Comparison of ENCODE assay signal across 17 cellular contexts in the genomic region with DNA sequence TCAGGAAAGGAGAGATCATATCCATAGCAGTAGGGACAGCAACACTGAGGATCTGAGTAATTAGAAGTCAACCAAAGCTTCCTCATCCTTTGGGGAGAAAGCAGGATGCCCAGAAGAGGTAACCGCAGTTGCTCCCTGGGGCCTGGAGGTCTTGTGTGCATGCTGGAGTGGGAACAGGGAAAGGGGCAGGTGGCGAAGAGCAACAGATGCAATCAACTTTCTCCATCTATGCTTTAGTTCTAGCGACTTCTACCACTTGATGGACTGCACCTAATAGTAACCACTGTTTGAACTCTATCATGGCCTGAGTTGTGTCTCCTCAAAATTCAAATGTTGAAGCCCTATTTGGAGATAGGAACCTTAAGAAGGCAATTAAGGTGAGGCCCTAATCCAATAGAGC.
DNase-seq lines count a peak whose midpoint lies in the region; ATAC-seq and TF ChIP-seq lines count a peak whose summit lies in the region.
"Had no signal": no experiment of that assay in that cellular context is flagged by ENCODE, and none has a peak within 500 bp of the region (broad histone marks: within the 10 kb centered on the region; RNA-seq: fewer than 3 reads in every experiment).

No MANE protein-coding gene starts in this region.

- H3K4me3 Mint-ChIP-seq in GM23338 (no peak overlapping the region), osteocyte (ENCODE audit: unreplicated experiment) (no peak overlapping the region)
- H3K4me3 Mint-ChIP-seq in activated CD8-positive, alpha-beta memory T cell treated with anti-CD3 and anti-CD28 coated beads, Interleukin-2, amount 10 ng/mL, durations not matched to agents 7 days and 5 days: no peak overlapping the region
- H3K4me3 Mint-ChIP-seq: B cell; CD4-positive, alpha-beta T cell; CD8-positive, alpha-beta T cell had no signal

- no peak for TF ChIP-seq CTCF in GM23338 (conservative IDR thresholded peaks at IDR 0.05; ENCODE audit: low read depth in 2 of 2)
- no peak for TF ChIP-seq CTCF in osteocyte (IDR thresholded peaks at IDR 0.05)

- DNase-seq in GM23338 (ENCODE audit: low spot score): no peak
- peak; percentile 16 for DNase-seq in ecto neural progenitor cell (ENCODE audit: low spot score)
- DNase-seq in osteocyte (ENCODE audit: extremely low spot score, unreplicated experiment): peak; percentile 51
- DNase-seq in H7: no peak
- no peak for DNase-seq in activated CD8-positive, alpha-beta memory T cell treated with anti-CD3 and anti-CD28 coated beads, Interleukin-2, amount 10 ng/mL, durations not matched to agents 7 days and 5 days
- DNase-seq: 8988T; AML-193; Caco-2; Calu3; CD4-positive, alpha-beta T cell; CD8-positive, alpha-beta T cell; DMS79 treated with DMSO at 0.1 percent for 48 hours; GF-D8 had no signal

- peaks cover 21% of the 10 kb centered on the region for H3K4me1 Mint-ChIP-seq in GM23338
- no peaks in the 10 kb centered on the region for H3K4me1 Mint-ChIP-seq in osteocyte (ENCODE audit: unreplicated experiment)
- H3K4me1 Mint-ChIP-seq in activated CD8-positive, alpha-beta memory T cell treated with anti-CD3 and anti-CD28 coated beads, Interleukin-2, amount 10 ng/mL, durations not matched to agents 7 days and 5 days: no peaks in the 10 kb centered on the region
- H3K4me1 Mint-ChIP-seq: B cell had no signal

- H3K79me2 ChIP-seq in GM23338 (replicated peaks; ENCODE audit: insufficient read depth): no peaks in the 10 kb centered on the region

- H3K4me3 ChIP-seq in GM23338 (no peak overlapping the region), H7 (ENCODE audit: insufficient read depth, low read depth, low read length) (no peak overlapping the region)
- H3K4me3 ChIP-seq: A549; BLaER1 treated with 17β-estradiol and CSF1 and Interleukin-3, amounts not matched to agents 10 nM and 100 nM had no signal

- H3K27me3 ChIP-seq in GM23338 (ENCODE audit: insufficient read depth) (no peaks in the 10 kb centered on the region), H7 (ENCODE audit: control insufficient read depth, insufficient read depth, low read length) (no peaks in the 10 kb centered on the region)
- H3K27me3 ChIP-seq: BLaER1 treated with 17β-estradiol and CSF1 and Interleukin-3, amounts not matched to agents 10 nM and 100 nM had no signal

- H3K36me3 ChIP-seq in GM23338 (ENCODE audit: insufficient read depth) (no peaks in the 10 kb centered on the region), H7 (replicated peaks; ENCODE audit: control insufficient read depth, insufficient read depth, low read length) (no peaks in the 10 kb centered on the region)
- H3K36me3 ChIP-seq: BLaER1 treated with 17β-estradiol and CSF1 and Interleukin-3, amounts not matched to agents 10 nM and 100 nM had no signal

- H3K36me3 Mint-ChIP-seq in GM23338 (ENCODE audit: low read depth) (no peaks in the 10 kb centered on the region), osteocyte (ENCODE audit: unreplicated experiment) (no peaks in the 10 kb centered on the region)
- H3K36me3 Mint-ChIP-seq in activated CD8-positive, alpha-beta memory T cell treated with anti-CD3 and anti-CD28 coated beads, Interleukin-2, amount 10 ng/mL, durations not matched to agents 7 days and 5 days: no peaks in the 10 kb centered on the region
- H3K36me3 Mint-ChIP-seq: CD8-positive, alpha-beta T cell had no signal

- H2AFZ ChIP-seq in GM23338: no peak overlapping the region

- H3K9me3 Mint-ChIP-seq in GM23338: no peaks in the 10 kb centered on the region
- H3K9me3 Mint-ChIP-seq in osteocyte (ENCODE audit: unreplicated experiment): peaks cover 5% of the 10 kb centered on the region
- H3K9me3 Mint-ChIP-seq in activated CD8-positive, alpha-beta memory T cell treated with anti-CD3 and anti-CD28 coated beads, Interleukin-2, amount 10 ng/mL, durations not matched to agents 7 days and 5 days (ENCODE audit: low read depth): no peaks in the 10 kb centered on the region
- H3K9me3 Mint-ChIP-seq: CD4-positive, alpha-beta T cell; CD8-positive, alpha-beta T cell had no signal

- CTCF ChIA-PET in activated CD8-positive, alpha-beta memory T cell treated with anti-CD3 and anti-CD28 coated beads, Interleukin-2, amount 10 ng/mL, durations not matched to agents 7 days and 5 days (lab: Charles Lee): no interaction called here

- ATAC-seq in GM23338: no peak
- ATAC-seq in activated CD8-positive, alpha-beta memory T cell treated with anti-CD3 and anti-CD28 coated beads, Interleukin-2, amount 10 ng/mL, durations not matched to agents 7 days and 5 days: no peak
- ATAC-seq: A549; CD8-positive, alpha-beta T cell had no signal

- no peak overlapping the region for H3K4me2 ChIP-seq in GM23338
- H3K4me2 ChIP-seq: A549; BLaER1 treated with 17β-estradiol and CSF1 and Interleukin-3, amounts not matched to agents 10 nM and 100 nM had no signal

- peaks cover 15% of the 10 kb centered on the region for H3K4me1 ChIP-seq in GM23338 (ENCODE audit: insufficient read depth)
- H3K4me1 ChIP-seq: A549; BLaER1 treated with 17β-estradiol and CSF1 and Interleukin-3, amounts not matched to agents 10 nM and 100 nM; Caco-2 had no signal

- H3K27ac Mint-ChIP-seq in GM23338 (peak overlapping the region; percentile 57; the same call in 1 of the 2 replicates), osteocyte (ENCODE audit: unreplicated experiment) (no peak overlapping the region)
- H3K27ac Mint-ChIP-seq in activated CD8-positive, alpha-beta memory T cell treated with anti-CD3 and anti-CD28 coated beads, Interleukin-2, amount 10 ng/mL, durations not matched to agents 7 days and 5 days: no peak overlapping the region
- H3K27ac Mint-ChIP-seq: B cell; CD4-positive, alpha-beta T cell; CD8-positive, alpha-beta T cell had no signal

- H3K27me3 Mint-ChIP-seq in GM23338 (ENCODE audit: insufficient read depth, low read depth, poor library complexity) (peaks cover 5% of the 10 kb centered on the region), osteocyte (ENCODE audit: unreplicated experiment) (no peaks in the 10 kb centered on the region)
- H3K27me3 Mint-ChIP-seq in activated CD8-positive, alpha-beta memory T cell treated with anti-CD3 and anti-CD28 coated beads, Interleukin-2, amount 10 ng/mL, durations not matched to agents 7 days and 5 days: peaks cover 4% of the 10 kb centered on the region

- no peaks in the 10 kb centered on the region for H4K20me1 ChIP-seq in GM23338 (replicated peaks; ENCODE audit: insufficient read depth)
- H4K20me1 ChIP-seq: BLaER1 treated with 17β-estradiol and CSF1 and Interleukin-3, amounts not matched to agents 10 nM and 100 nM had no signal

- no peaks in the 10 kb centered on the region for H3K9me2 ChIP-seq in GM23338 (ENCODE audit: insufficient read depth)

- no peak overlapping the region for H3K27ac ChIP-seq in GM23338 (ENCODE audit: low read depth)
- H3K27ac ChIP-seq: A549; BLaER1 treated with 17β-estradiol and CSF1 and Interleukin-3, amounts not matched to agents 10 nM and 100 nM; C4-2B had no signal

- H3F3A ChIP-seq in GM23338 (replicated peaks; ENCODE audit: low read depth): no peaks in the 10 kb centered on the region

TF ChIP-seq in GM23338, 12 proteins besides CTCF, POLR2A, EP300 and RAD21 (continues in another document):
- no peak for TF ChIP-seq NANOG (IDR thresholded peaks at IDR 0.05; ENCODE audit: borderline replicate concordance)
- no peak for TF ChIP-seq EZH2 (IDR thresholded peaks at IDR 0.05; ENCODE audit: low read depth, unreplicated experiment)

Comparison
In these comparisons a context has a peak if more than half of its experiments do, and no peak if none do; other contexts are left out.
1. DNase-seq: peak in ecto neural progenitor cell (single experiment) and osteocyte (single experiment); none in GM23338 (single experiment), H7 (single experiment) and activated CD8-positive, alpha-beta memory T cell treated with anti-CD3 and anti-CD28 coated beads, Interleukin-2, amount 10 ng/mL, durations not matched to agents 7 days and 5 days (single experiment).